In the genomic region with DNA sequence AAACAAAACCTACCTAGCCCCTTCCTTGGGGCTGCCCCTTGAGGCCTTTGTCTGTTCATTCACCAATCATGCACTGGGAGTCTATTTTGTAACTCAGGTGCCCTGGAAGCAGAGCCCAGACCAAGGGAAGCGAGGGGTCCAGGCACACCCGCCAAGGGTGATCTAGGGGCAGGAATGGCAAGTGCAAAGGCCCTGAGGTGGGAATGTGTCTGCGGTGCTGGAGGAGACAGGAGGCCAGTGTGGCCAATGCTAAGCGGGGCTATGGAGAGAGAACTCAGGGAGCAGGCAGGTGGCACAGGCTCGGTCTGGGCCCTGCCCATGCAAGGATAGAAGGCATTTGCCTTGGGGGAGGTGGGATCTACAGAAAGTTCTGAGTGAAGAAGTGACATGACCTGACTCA, we compare ENCODE assay signal across 19 cellular contexts. TPM values are rescaled to one million over a fixed set of nuclear protein-coding genes. Genes with fewer than 3 reads are reported as not detected.
DNase-seq lines count a peak whose midpoint lies in the region; ATAC-seq and TF ChIP-seq lines count a peak whose summit lies in the region.
"Had no signal": no experiment of that assay in that cellular context is flagged by ENCODE, and none has a peak within 500 bp of the region (broad histone marks: within the 10 kb centered on the region; RNA-seq: fewer than 3 reads in every experiment).

No MANE protein-coding gene starts in this region.

- H4K8ac ChIP-seq in mesenchymal stem cell (ENCODE audit: low read length), result no peak overlapping the region

- H2BK12ac ChIP-seq in mesenchymal stem cell (ENCODE audit: low read length in 2 of 2), result no peak overlapping the region

- H3K36me3 ChIP-seq in mesenchymal stem cell (ENCODE audit: control insufficient read depth in 1 of 2, insufficient read depth in 2 of 2, low read depth in 1 of 2, low read length in 2 of 2), result no peaks in the 10 kb centered on the region
- no peaks in the 10 kb centered on the region for H3K36me3 ChIP-seq in Karpas-422 (ENCODE audit: insufficient read depth, low read length)
- H3K36me3 ChIP-seq: esophagus squamous epithelium had no signal

- H3K79me1 ChIP-seq in mesenchymal stem cell (replicated peaks; ENCODE audit: low read length, poor library complexity, severe bottlenecking), result no peaks in the 10 kb centered on the region

- no peak overlapping the region for H3K23ac ChIP-seq in mesenchymal stem cell (ENCODE audit: low read length in 2 of 2)

- H3K9me3 ChIP-seq in mesenchymal stem cell (ENCODE audit: control insufficient read depth, low read length), result no peaks in the 10 kb centered on the region
- H3K9me3 ChIP-seq in Karpas-422 (ENCODE audit: low read length), result no peaks in the 10 kb centered on the region
- H3K9me3 ChIP-seq: esophagus squamous epithelium had no signal

- no peaks in the 10 kb centered on the region for H3K9me3 Mint-ChIP-seq in natural killer cell treated with Interleukin-12 subunit alpha and Interleukin-12 subunit beta and Interleukin-15 and Interleukin-18, amount 100 ng/mL, for 72 hours
- H3K9me3 Mint-ChIP-seq in natural killer cell, result no peaks in the 10 kb centered on the region
- no peaks in the 10 kb centered on the region for H3K9me3 Mint-ChIP-seq in activated naive CD8-positive, alpha-beta T cell (ENCODE audit: low read depth)

- no peaks in the 10 kb centered on the region for H3K79me2 ChIP-seq in Karpas-422 (ENCODE audit: low read length)

- H3K27me3 Mint-ChIP-seq in natural killer cell treated with Interleukin-12 subunit alpha and Interleukin-12 subunit beta and Interleukin-15 and Interleukin-18, amount 100 ng/mL, for 72 hours, result no peaks in the 10 kb centered on the region
- H3K27me3 Mint-ChIP-seq in natural killer cell (ENCODE audit: low read depth in 2 of 2), result no peaks in the 10 kb centered on the region
- no peaks in the 10 kb centered on the region for H3K27me3 Mint-ChIP-seq in activated naive CD8-positive, alpha-beta T cell

- peak overlapping the region in 1 of 2 donors; percentile 49 for H3K27ac Mint-ChIP-seq in natural killer cell treated with Interleukin-12 subunit alpha and Interleukin-12 subunit beta and Interleukin-15 and Interleukin-18, amount 100 ng/mL, for 72 hours
- peak overlapping the region in 1 of 2 donors; percentile 88 for H3K27ac Mint-ChIP-seq in natural killer cell
- H3K27ac Mint-ChIP-seq in activated naive CD8-positive, alpha-beta T cell, result peak overlapping the region; percentile 10

- H3K4me2 ChIP-seq in mesenchymal stem cell (ENCODE audit: low read length, poor library complexity, severe bottlenecking) (no peak overlapping the region), Karpas-422 (ENCODE audit: low read depth, low read length, poor library complexity, severe bottlenecking) (no peak overlapping the region)

- no peak overlapping the region for H2BK120ac ChIP-seq in mesenchymal stem cell (ENCODE audit: low read depth, low read length)

- peak overlapping the region; percentile 54 for H4K91ac ChIP-seq in mesenchymal stem cell (ENCODE audit: low read length)

- H2AFZ ChIP-seq in mesenchymal stem cell (ENCODE audit: low read depth, low read length), result no peak overlapping the region
- H2AFZ ChIP-seq in Karpas-422 (ENCODE audit: low read length), result no peak overlapping the region

- no peak overlapping the region for H2AK5ac ChIP-seq in mesenchymal stem cell (ENCODE audit: low read length, severe bottlenecking)

- H3K4me3 ChIP-seq in mesenchymal stem cell (ENCODE audit: insufficient read depth in 1 of 2, low read depth in 1 of 2, low read length in 2 of 2) (no peak overlapping the region), Karpas-422 (ENCODE audit: low read length) (no peak overlapping the region)
- H3K4me3 ChIP-seq: esophagus squamous epithelium had no signal

- 95% methylated on average over 5 of the region's 5 CpGs for WGBS in mesenchymal stem cell

- no peak overlapping the region for H3K14ac ChIP-seq in mesenchymal stem cell (ENCODE audit: low read length in 2 of 2)

- no peaks in the 10 kb centered on the region for H3K36me3 Mint-ChIP-seq in natural killer cell treated with Interleukin-12 subunit alpha and Interleukin-12 subunit beta and Interleukin-15 and Interleukin-18, amount 100 ng/mL, for 72 hours
- H3K36me3 Mint-ChIP-seq in natural killer cell, result no peaks in the 10 kb centered on the region
- no peaks in the 10 kb centered on the region for H3K36me3 Mint-ChIP-seq in activated naive CD8-positive, alpha-beta T cell

- peak overlapping the region; percentile 5 for H3K4me3 Mint-ChIP-seq in natural killer cell treated with Interleukin-12 subunit alpha and Interleukin-12 subunit beta and Interleukin-15 and Interleukin-18, amount 100 ng/mL, for 72 hours
- no peak overlapping the region for H3K4me3 Mint-ChIP-seq in natural killer cell
- no peak overlapping the region for H3K4me3 Mint-ChIP-seq in activated naive CD8-positive, alpha-beta T cell

- no peak overlapping the region for H3K9ac ChIP-seq in mesenchymal stem cell (ENCODE audit: low read length)
- no peak overlapping the region for H3K9ac ChIP-seq in Karpas-422 (ENCODE audit: low read length)

- H3K18ac ChIP-seq in mesenchymal stem cell (ENCODE audit: low read depth in 1 of 2, low read length in 2 of 2), result no peak overlapping the region

- H2BK15ac ChIP-seq in mesenchymal stem cell (ENCODE audit: low read depth, poor library complexity, severe bottlenecking), result no peak overlapping the region

- H3K27me3 ChIP-seq in mesenchymal stem cell (ENCODE audit: control insufficient read depth in 1 of 2, insufficient read depth in 1 of 2, low read length in 2 of 2), result no peaks in the 10 kb centered on the region
- H3K27me3 ChIP-seq in Karpas-422 (ENCODE audit: low read length), result no peaks in the 10 kb centered on the region
- H3K27me3 ChIP-seq: esophagus squamous epithelium had no signal

- DNase-seq in natural killer cell treated with Interleukin-12 subunit alpha and Interleukin-12 subunit beta and Interleukin-15 and Interleukin-18, amount 100 ng/mL, for 72 hours (ENCODE audit: low spot score), result peak; percentile 15
- no peak for DNase-seq in natural killer cell
- DNase-seq in mesenchymal stem cell, result no peak
- no peak for DNase-seq in AG08395 (ENCODE audit: low spot score)
- no peak for DNase-seq in Karpas-422
- no peak for DNase-seq in SW480 (ENCODE audit: low spot score)
- DNase-seq: activated CD4-positive, alpha-beta T cell treated with anti-CD3 and anti-CD28 coated beads, Interleukin-2, amount 50 U/mL, for 48 hours; activated gamma-delta T cell treated with Interleukin-2 at 50 U/mL for 16 hours; DND-41; esophagus squamous epithelium; midbrain; MM.1S; NCI-H187; NCI-H446 treated with DMSO at 0.1 percent for 48 hours; SHP77 treated with DMSO at 0.1 percent for 48 hours; stimulated activated CD4-positive, alpha-beta T cell treated with anti-CD3 and anti-CD28 coated beads, Interleukin-4, amount 100 ng/mL, for 24 hours; stimulated activated CD8-positive, alpha-beta memory T cell treated with anti-CD3 and anti-CD28 coated beads, Interleukin-4, amount 100 ng/mL, for 48 hours; T1000 had no signal

- no peak for ATAC-seq in natural killer cell treated with Interleukin-12 subunit alpha and Interleukin-12 subunit beta and Interleukin-15 and Interleukin-18, amount 100 ng/mL, for 72 hours
- ATAC-seq in natural killer cell, result no peak

- intact Hi-C loops in natural killer cell (cut with micrococcal nuclease), result no loop called here

- no peak overlapping the region for H3K4ac ChIP-seq in mesenchymal stem cell (ENCODE audit: low read depth in 1 of 2, low read length in 2 of 2)

- no peak overlapping the region for H2BK5ac ChIP-seq in mesenchymal stem cell (ENCODE audit: low read depth, low read length, poor library complexity, severe bottlenecking)

- H3K4me1 ChIP-seq in mesenchymal stem cell (ENCODE audit: control insufficient read depth, insufficient read depth, low read depth, low read length) (peaks cover 21% of the 10 kb centered on the region), Karpas-422 (ENCODE audit: low read length) (peaks cover 45% of the 10 kb centered on the region)

- no peak for TF ChIP-seq CTCF in natural killer cell (IDR thresholded peaks at IDR 0.05)

- H3K9me2 ChIP-seq in Karpas-422 (replicated peaks; ENCODE audit: insufficient read depth, low read length), result no peaks in the 10 kb centered on the region

- H3K27ac ChIP-seq in mesenchymal stem cell (ENCODE audit: low read length, poor library complexity, severe bottlenecking) (no peak overlapping the region), Karpas-422 (ENCODE audit: low read length) (no peak overlapping the region)

- peaks cover 13 to 21% of the 10 kb centered on the region in 2 donors for H3K4me1 Mint-ChIP-seq in natural killer cell treated with Interleukin-12 subunit alpha and Interleukin-12 subunit beta and Interleukin-15 and Interleukin-18, amount 100 ng/mL, for 72 hours (ENCODE audit: low read depth in 2 of 2)
- H3K4me1 Mint-ChIP-seq in natural killer cell, result peaks cover 15 to 70% of the 10 kb centered on the region in 2 donors
- peaks cover 47% of the 10 kb centered on the region for H3K4me1 Mint-ChIP-seq in activated naive CD8-positive, alpha-beta T cell (ENCODE audit: low read depth)

- peaks cover 11% of the 10 kb centered on the region; the same call in 1 of the 2 replicates for H4K20me1 ChIP-seq in Karpas-422 (ENCODE audit: insufficient read depth, low read depth, low read length)

RNA-seq across cellular contexts. Expression of a gene that starts 3.5 kb away (rescaled TPM):
- 100 to 1,000 TPM; 121 to 129 TPM for total RNA-seq in natural killer cell treated with Interleukin-12 subunit alpha and Interleukin-12 subunit beta and Interleukin-15 and Interleukin-18, amount 100 ng/mL, for 72 hours
- total RNA-seq in natural killer cell, result 100 to 1,000 TPM; 213 to 283 (median 221) TPM
- 25.7 TPM for polyA plus RNA-seq in mesenchymal stem cell (2013, experiment 1 of 2)
- 26.3 TPM for polyA plus RNA-seq in mesenchymal stem cell (2013, experiment 2 of 2)
- 17.2 and 29.9 TPM in 2 replicates for total RNA-seq in Karpas-422 (2014; rRNA removed; shearing (Covaris generic); ENCODE audit: low replicate concordance)

RNA-seq across cellular contexts. Expression of a gene that starts 33.2 kb away (rescaled TPM):
- total RNA-seq in natural killer cell treated with Interleukin-12 subunit alpha and Interleukin-12 subunit beta and Interleukin-15 and Interleukin-18, amount 100 ng/mL, for 72 hours, result 10 to 100 TPM; 80.9 to 89.3 TPM
- 10 to 100 TPM; 35.6 to 53.9 (median 41.6) TPM for total RNA-seq in natural killer cell
- 26.1 TPM for polyA plus RNA-seq in mesenchymal stem cell (2013, experiment 1 of 2)
- 25.8 TPM for polyA plus RNA-seq in mesenchymal stem cell (2013, experiment 2 of 2)
- total RNA-seq in Karpas-422 (2014; rRNA removed; shearing (Covaris generic); ENCODE audit: low replicate concordance), result 30.6 and 92.0 TPM in 2 replicates

RNA-seq across cellular contexts. Expression of a gene that starts 54.3 kb away (rescaled TPM):
- 100 to 1,000 TPM; 259 to 291 TPM for total RNA-seq in natural killer cell treated with Interleukin-12 subunit alpha and Interleukin-12 subunit beta and Interleukin-15 and Interleukin-18, amount 100 ng/mL, for 72 hours
- 100 to 1,000 TPM; 383 to 465 (median 452) TPM for total RNA-seq in natural killer cell
- 336 TPM for polyA plus RNA-seq in mesenchymal stem cell (2013, experiment 1 of 2)
- 331 TPM for polyA plus RNA-seq in mesenchymal stem cell (2013, experiment 2 of 2)
- total RNA-seq in Karpas-422 (2014; rRNA removed; shearing (Covaris generic); ENCODE audit: low replicate concordance), result 62.9 and 69.7 TPM in 2 replicates
